29 cellular contexts compared by ENCODE assay signal in genomic region chr18:23186781-23187180, GRCh38. TPM values are rescaled to one million over a fixed set of nuclear protein-coding genes. Genes with fewer than 3 reads are reported as not detected.
"Had no signal": no experiment of that assay in that cellular context is flagged by ENCODE, and none has a peak within 500 bp of the region (broad histone marks: within the 10 kb centered on the region; RNA-seq: fewer than 3 reads in every experiment).

No MANE protein-coding gene starts in this region.

- H3K36me3 Mint-ChIP-seq: naive thymus-derived CD8-positive, alpha-beta T cell had no signal

- H2AFZ ChIP-seq: parathyroid adenoma had no signal

- H3K4me3 ChIP-seq: colonic mucosa, esophagus muscularis mucosa, gastroesophageal sphincter, heart right ventricle, left lung, right lobe of liver, suprapubic skin, transverse colon, upper lobe of right lung, uterus had no signal

- H3K4me3 Mint-ChIP-seq: dendritic cell treated with granulocyte-macrophage colony-stimulating factor and Interleukin-4, amounts not matched to agents 40 ng/mL and 50 ng/mL, for 4 days; naive thymus-derived CD8-positive, alpha-beta T cell; stimulated activated naive CD8-positive, alpha-beta T cell treated with anti-CD3 and anti-CD28 coated beads, Interleukin-15, amount 100 ng/mL, for 72 hours had no signal

- H3K27me3 Mint-ChIP-seq: dendritic cell treated with granulocyte-macrophage colony-stimulating factor and Interleukin-4, amounts not matched to agents 40 ng/mL and 50 ng/mL, for 4 days; stimulated activated naive CD8-positive, alpha-beta T cell treated with anti-CD3 and anti-CD28 coated beads, Interleukin-15, amount 100 ng/mL, for 72 hours had no signal

- ATAC-seq: foreskin keratinocyte; gastroesophageal sphincter; heart right ventricle; left cardiac atrium; left lung; naive thymus-derived CD8-positive, alpha-beta T cell; right lobe of liver; stimulated activated naive CD8-positive, alpha-beta T cell treated with anti-CD3 and anti-CD28 coated beads, Interleukin-15, amount 100 ng/mL, for 72 hours; upper lobe of right lung had no signal

- H3K4me1 ChIP-seq: colonic mucosa, esophagus muscularis mucosa, foreskin keratinocyte, gastroesophageal sphincter, parathyroid adenoma, transverse colon, uterus had no signal

- H3K27me3 ChIP-seq: colonic mucosa, esophagus muscularis mucosa, gastroesophageal sphincter, heart right ventricle, left lung, neutrophil, right lobe of liver, suprapubic skin, transverse colon, upper lobe of right lung, uterus had no signal

- H3K27ac ChIP-seq: colonic mucosa, esophagus muscularis mucosa, foreskin keratinocyte, gastroesophageal sphincter, heart right ventricle, left lung, neutrophil, parathyroid adenoma, right lobe of liver, suprapubic skin, transverse colon, upper lobe of right lung had no signal

- H3K9me3 Mint-ChIP-seq: dendritic cell treated with granulocyte-macrophage colony-stimulating factor and Interleukin-4, amounts not matched to agents 40 ng/mL and 50 ng/mL, for 4 days; naive thymus-derived CD8-positive, alpha-beta T cell; stimulated activated naive CD8-positive, alpha-beta T cell treated with anti-CD3 and anti-CD28 coated beads, Interleukin-15, amount 100 ng/mL, for 72 hours had no signal

- FAIRE-seq: endothelial cell of umbilical vein, islet of Langerhans, small intestine had no signal

- H3K9me3 ChIP-seq: colonic mucosa, esophagus muscularis mucosa, gastroesophageal sphincter, heart right ventricle, left lung, neutrophil, right lobe of liver, suprapubic skin, transverse colon, upper lobe of right lung, uterus had no signal

- H3K9ac ChIP-seq: parathyroid adenoma had no signal

- H3K27ac Mint-ChIP-seq: dendritic cell treated with granulocyte-macrophage colony-stimulating factor and Interleukin-4, amounts not matched to agents 40 ng/mL and 50 ng/mL, for 4 days; naive thymus-derived CD8-positive, alpha-beta T cell; progenitor cell of endocrine pancreas; stimulated activated naive CD8-positive, alpha-beta T cell treated with anti-CD3 and anti-CD28 coated beads, Interleukin-15, amount 100 ng/mL, for 72 hours had no signal

- DNase-seq: colonic mucosa; effector CD8-positive, alpha-beta T cell; foreskin keratinocyte; glutamatergic neuron; heart right ventricle; hippocampal formation; left cardiac atrium; left lung; naive thymus-derived CD8-positive, alpha-beta T cell; right lobe of liver; small intestine; stimulated activated CD4-positive, alpha-beta T cell treated with anti-CD3 and anti-CD28 coated beads, Interleukin-12 subunit alpha, Interleukin-12 subunit beta, amount 100 ng/mL, for 4 hours; stimulated activated CD4-positive, alpha-beta T cell treated with anti-CD3 and anti-CD28 coated beads, Interleukin-1b, Interleukin-23, amount 100 ng/mL, for 48 hours; stimulated activated CD4-positive, alpha-beta T cell treated with anti-CD3 and anti-CD28 coated beads, Interleukin-4, amount 100 ng/mL, for 1 hour; stimulated activated CD8-positive, alpha-beta memory T cell treated with anti-CD3 and anti-CD28 coated beads, Interleukin-4, amount 100 ng/mL, for 48 hours; stimulated activated naive CD4-positive, alpha-beta T cell; stimulated activated naive CD8-positive, alpha-beta T cell treated with anti-CD3 and anti-CD28 coated beads, Interleukin-15, amount 100 ng/mL, for 72 hours; transverse colon; upper lobe of right lung; uterus had no signal

- H3K36me3 ChIP-seq: colonic mucosa, esophagus muscularis mucosa, heart right ventricle, left lung, neutrophil, right lobe of liver, transverse colon, upper lobe of right lung, uterus had no signal

RNA-seq across cellular contexts. Expression of gene CABLES1, which starts 51.5 kb away (rescaled TPM):
- polyA plus RNA-seq: naive thymus-derived CD8-positive, alpha-beta T cell had no signal
